Comparison of ENCODE assay signal across 20 cellular contexts in genomic region chr6:47453372-47453936, GRCh38. TPM values are rescaled to one million over a fixed set of nuclear protein-coding genes. Genes with fewer than 3 reads are reported as not detected.
DNase-seq lines count a peak whose midpoint lies in the region; ATAC-seq, FAIRE-seq and TF ChIP-seq lines count a peak whose summit lies in the region.
"Had no signal": no experiment of that assay in that cellular context is flagged by ENCODE, and none has a peak within 500 bp of the region (broad histone marks: within the 10 kb centered on the region; RNA-seq: fewer than 3 reads in every experiment).

No MANE protein-coding gene starts in this region.

- H3K9me3 ChIP-seq in A549 (no peaks in the 10 kb centered on the region), HEK293 (ENCODE audit: control insufficient read depth, insufficient read depth, low read depth, low read length) (no peaks in the 10 kb centered on the region), K562 (replicated peaks; ENCODE audit: control insufficient read depth, insufficient read depth, low read depth, low read length) (no peaks in the 10 kb centered on the region)

- DNase-seq in A549 (ENCODE audit: low read depth in 1 of 2, low spot score in 1 of 2) (no peak), K562 (ENCODE audit: extremely low read depth in 1 of 4, low spot score in 3 of 4) (no peak), SKM-1 treated with dmso at 0.1 percent for 144 hours (lab: John Stamatoyannopoulos, UW; ENCODE audit: unreplicated experiment) (no peak), NCI-H2029 (lab: John Stamatoyannopoulos, UW) (no peak)
- DNase-seq: C1 segment of cervical spinal cord; Calu3; CD4-positive, alpha-beta memory T cell; COR-L47; DMS53; DMS79 treated with DMSO at 0.1 percent for 48 hours; GF-D8; GM23248; H7; HCEC 1CT; HFFc6 had no signal

- H3K4me2 ChIP-seq in A549 (0 out of 3 replicates have a peak overlapping the region, but pooled peaks have one; percentile 16), K562 (ENCODE audit: insufficient read depth, low read length) (no peak overlapping the region)

- 86% methylated on average over 4 of the region's 4 CpGs for WGBS in A549 (ENCODE audit: missing lambda C conversion rate)
- 44% methylated on average over 4 of the region's 4 CpGs for WGBS in K562 (ENCODE audit: insufficient coverage, low coverage, missing lambda C conversion rate)

- H3K79me2 ChIP-seq in K562 (ENCODE audit: control insufficient read depth, insufficient read depth, low read length) = no peaks in the 10 kb centered on the region

- CTCF ChIA-PET in A549 (lab: Yijun Ruan, JAX) (interaction anchor here (0.6 kb wide), 1 partner anchor 93 kb away, joined by 3 read pairs; no protein-coding TSS in a partner anchor), HEK293 (lab: Yijun Ruan, JAX) (interaction anchor here (0.7 kb wide), 1 partner anchor 266 kb away, joined by 7 read pairs; no protein-coding TSS in a partner anchor), K562 (lab: Yijun Ruan, JAX; ENCODE audit: low intra/inter-chr PET ratio) (no interaction called here)

- TF ChIP-seq POLR2A in A549 (IDR thresholded peaks at IDR 0.05; ENCODE audit: low read length) (no peak), K562 (conservative IDR thresholded peaks at IDR 0.05) (no peak)

- no peak overlapping the region for H3K9ac ChIP-seq in K562 (ENCODE audit: insufficient read depth in 1 of 2, low read depth in 2 of 2, low read length in 2 of 2)
- H3K9ac ChIP-seq: GM23248 had no signal

- FAIRE-seq in A549 (lab: Jason Lieb, UNC) = no peak
- peak; percentile 54 for FAIRE-seq in K562 (lab: Jason Lieb, UNC)
- FAIRE-seq: GM12892, GM19239, H1 had no signal

- in situ Hi-C loops in K562 (cut with MboI) = no loop called here

- H4K20me1 ChIP-seq in K562 (replicated peaks; ENCODE audit: control insufficient read depth, insufficient read depth, low read length) = no peaks in the 10 kb centered on the region

- H3K4me3 ChIP-seq in A549 (no peak overlapping the region), HEK293 (ENCODE audit: low read depth, low read length) (no peak overlapping the region), K562 (no peak overlapping the region)
- H3K4me3 ChIP-seq: GM23248 had no signal

- H3K9me1 ChIP-seq in K562 (ENCODE audit: control insufficient read depth, insufficient read depth, low read length) = no peaks in the 10 kb centered on the region

- H3K36me3 ChIP-seq in HEK293 (ENCODE audit: control insufficient read depth in 2 of 2, insufficient read depth in 1 of 2, low read length in 2 of 2) (no peaks in the 10 kb centered on the region), K562 (ENCODE audit: control insufficient read depth, insufficient read depth, low read length) (no peaks in the 10 kb centered on the region)

- BruUV-seq in K562 (replicated peaks; lab: Mats Ljungman, UMichigan) = no TSS peak

- no peak for ATAC-seq in A549
- ATAC-seq in K562 = peak; percentile 33; the same call in 1 of the 3 replicates
- no peak for ATAC-seq in HG03571 (IDR thresholded peaks at IDR 0.05; ENCODE audit: unreplicated experiment)

- H2AFZ ChIP-seq in K562 (ENCODE audit: low read depth, low read length) = no peak overlapping the region
- H2AFZ ChIP-seq: GM23248 had no signal

- intact Hi-C loops in K562 (cut with micrococcal nuclease) = no loop called here

- H3K27ac ChIP-seq in A549 = no peak overlapping the region
- no peak overlapping the region for H3K27ac ChIP-seq in HEK293 (ENCODE audit: extremely low read depth, low read depth, low read length)
- no peak overlapping the region for H3K27ac ChIP-seq in K562 (ENCODE audit: extremely low read depth, low read depth, low read length)
- H3K27ac ChIP-seq: GM23248 had no signal

- H3K4me1 ChIP-seq in A549 (peaks cover 19% of the 10 kb centered on the region), HEK293 (ENCODE audit: control insufficient read depth, insufficient read depth, low read length) (peaks cover 14% of the 10 kb centered on the region), K562 (replicated peaks in 1 of 2; ENCODE audit: control insufficient read depth in 2 of 2, insufficient read depth in 2 of 2, low read length in 2 of 2) (no peaks in the 10 kb centered on the region)

- no peak for TF ChIP-seq EP300 in A549 (IDR thresholded peaks at IDR 0.05)
- TF ChIP-seq EP300 in K562 (IDR thresholded peaks at IDR 0.05; ENCODE audit: low read length) = no peak

- POLR2A ChIA-PET in A549 (lab: Yijun Ruan, JAX) = no interaction called here
- POLR2A ChIA-PET in HEK293 (lab: Yijun Ruan, JAX) = no interaction called here
- POLR2A ChIA-PET in K562 (lab: Yijun Ruan, JAX) = interaction anchor here (0.6 to 2.4 kb wide), 4 partner anchors 16 to 114 kb away, joined by 3 to 6 read pairs (median 3); partner anchors contain the start of gene CD2AP

- no peak for TF ChIP-seq CTCF in A549 (IDR thresholded peaks at IDR 0.05)
- TF ChIP-seq CTCF in HEK293 (tag by site-specific recombination; IDR thresholded peaks at IDR 0.05) = no peak
- TF ChIP-seq CTCF in K562 (IDR thresholded peaks at IDR 0.05 in 2 of 3, conservative IDR thresholded peaks at IDR 0.05 in 1 of 3; ENCODE audit: insufficient read depth in 2 of 3, low read depth in 1 of 3, low read length in 3 of 3) = no peak

- TF ChIP-seq RAD21 in A549 (conservative IDR thresholded peaks at IDR 0.05 in 1 of 2, IDR thresholded peaks at IDR 0.05 in 1 of 2) (no peak), K562 (CRISPR knock-in tag; conservative IDR thresholded peaks at IDR 0.05 in 1 of 2, IDR thresholded peaks at IDR 0.05 in 1 of 2) (no peak)

- no peaks in the 10 kb centered on the region for H3K27me3 ChIP-seq in K562 (ENCODE audit: control insufficient read depth in 2 of 2, insufficient read depth in 2 of 2, low read length in 2 of 2)

TF ChIP-seq in A549, 52 proteins besides CTCF, POLR2A, EP300 and RAD21 (continues in another document):
- no peak for TF ChIP-seq TFCP2L1 (CRISPR knock-in tag; IDR thresholded peaks at IDR 0.05)
- TF ChIP-seq JUN (IDR thresholded peaks at IDR 0.05) = no peak
- TF ChIP-seq RNF2 (IDR thresholded peaks at IDR 0.05; ENCODE audit: borderline replicate concordance, low read depth) = no peak

TF ChIP-seq in HEK293, 187 proteins besides CTCF, POLR2A, EP300 and RAD21:
- TF ChIP-seq ZSCAN16 (tag by site-specific recombination; IDR thresholded peaks at IDR 0.05) = no peak
- 0 out of 2 replicates have a peak, but pooled peaks have one; percentile 9 for TF ChIP-seq PRDM6 (tag by site-specific recombination; IDR thresholded peaks at IDR 0.05)
- peak; percentile 59 for TF ChIP-seq ZNF121 (tag by site-specific recombination; IDR thresholded peaks at IDR 0.05)
TF ChIP-seq in HEK293: peak in this region for 2.

TF ChIP-seq in K562, 482 proteins besides CTCF, POLR2A, EP300 and RAD21:
- TF ChIP-seq DEAF1 (CRISPR knock-in tag; IDR thresholded peaks at IDR 0.05) (no peak), ZNF121 (CRISPR knock-in tag; conservative IDR thresholded peaks at IDR 0.05) (peak; percentile 54)

RNA-seq across cellular contexts. Expression of gene CD2AP, which starts 24.1 kb away (rescaled TPM):
- polyA plus RNA-seq in A549 (2011; rRNA removed) (24.5 and 35.7 TPM in 2 replicates), A549 (2017; fragmentation: RNase III; extraction: RNeasy Plus Mini Kit Qiagen cat#74134 plus additional on column Dnase treatment) (17.0 to 18.8 TPM (median 18.0 TPM) in 3 replicates), K562 (2011; rRNA removed) (20.8 and 35.5 TPM in 2 replicates), K562 (2014; fragmentation: Illumina TruSeq; extraction: Trizol) (35.6 and 50.2 TPM in 2 replicates), K562 (2014; fragmentation: Nextera tagmentation; extraction: Ambion mirVana) (10 to 100 TPM in 1 of 2 experiments, 1 to 10 TPM in 1; 9.4 to 15.9 TPM), K562 (2014; rRNA removed) (23.8 and 25.9 TPM in 2 replicates)
- polyA plus RNA-seq in A549 (2012; cell fraction: cytosol; rRNA removed) = 3.6 and 4.4 TPM in 2 replicates
- 1.6 and 2.5 TPM in 2 replicates for polyA plus RNA-seq in A549 (2012; cell fraction: nucleus; rRNA removed)
- 5.4 and 6.5 TPM in 2 replicates for polyA minus RNA-seq in A549 (2011; rRNA and poly(A)+ RNA removed)
- 24.9 and 139 TPM in 2 replicates for total RNA-seq in K562 (2011; cell fraction: chromatin; rRNA removed; ENCODE audit: low replicate concordance)
- total RNA-seq in K562 (2011; cell fraction: nucleolus; rRNA removed) = 13.0 and 23.4 TPM in 2 replicates
- total RNA-seq in K562 (2011; cell fraction: nucleoplasm; rRNA removed) = 36.8 and 45.6 TPM in 2 replicates
- total RNA-seq in K562 (2014; rRNA removed) (31.4 and 38.7 TPM in 2 replicates), K562 (2014; rRNA removed; fragmentation: Illumina TruSeq; extraction: Trizol) (69.7 and 81.5 TPM in 2 replicates), K562 (2015; rRNA removed; fragmentation: Illumina TruSeq; extraction: Trizol) (63.8 and 68.9 TPM in 2 replicates), K562 (2021) (41.3 TPM in 2 replicates)
- polyA plus RNA-seq in K562 (2011; cell fraction: cytosol; rRNA removed) = 3.8 and 7.0 TPM in 2 replicates
- polyA plus RNA-seq in K562 (2011; cell fraction: nucleus; rRNA removed) = 10.8 and 13.3 TPM in 2 replicates
- polyA plus RNA-seq in K562 (2012) = 24.5 and 29.3 TPM in 2 replicates
- 47.6 and 49.9 TPM in 2 replicates for polyA minus RNA-seq in K562 (2011; rRNA and poly(A)+ RNA removed)
- 14.7 and 22.0 TPM in 2 replicates for polyA minus RNA-seq in K562 (2011; cell fraction: cytosol; rRNA and poly(A)+ RNA removed)
- 37.4 and 69.4 TPM in 2 replicates for polyA minus RNA-seq in K562 (2011; cell fraction: nucleus; rRNA and poly(A)+ RNA removed)
